Comparison of ENCODE assay signal across 15 cellular contexts in genomic region chr12:42593781-42594322, GRCh38. TPM values are rescaled to one million over a fixed set of nuclear protein-coding genes. Genes with fewer than 3 reads are reported as not detected.
DNase-seq lines count a peak whose midpoint lies in the region; ATAC-seq and TF ChIP-seq lines count a peak whose summit lies in the region.
"Had no signal": no experiment of that assay in that cellular context is flagged by ENCODE, and none has a peak within 500 bp of the region (broad histone marks: within the 10 kb centered on the region; RNA-seq: fewer than 3 reads in every experiment).

No MANE protein-coding gene starts in this region.

- H3K27ac ChIP-seq in VCaP (peak overlapping the region; percentile 42), left lung (no peak overlapping the region)
- H3K27ac ChIP-seq: C4-2B, GM23248 had no signal

- peak; percentile 71 to 78 for DNase-seq in Caco-2
- DNase-seq in HT-29 (ENCODE audit: low spot score) = peak; percentile 26
- no peak for DNase-seq in left lung
- DNase-seq in activated T-cell treated with anti-CD3 and anti-CD28 coated beads, Interleukin-2, amount 50 U/mL, for 4 hours = no peak
- DNase-seq in activated T-helper 2 cell treated with anti-CD3 and anti-CD28 coated beads, Interferon-gamma antibody, Interleukin-2, Interleukin-4, amounts not matched to agents 10 μg/mL and 5 μg/mL and 100 μg/mL, durations not matched to agents 14 hours and 24 hours and 36 hours (ENCODE audit: low spot score) = no peak
- DNase-seq: BE2C; CD4-positive, alpha-beta memory T cell; DMS153; GM23248 had no signal

- BruUV-seq in Caco-2 (replicated peaks; lab: Mats Ljungman, UMichigan) = no TSS peak

- TF ChIP-seq CTCF in Caco-2 (IDR thresholded peaks at IDR 0.05; ENCODE audit: insufficient read depth in 1 of 2, low read depth in 1 of 2, low read length in 1 of 2, severe bottlenecking in 1 of 2, unreplicated experiment in 1 of 2) (no peak), VCaP (conservative IDR thresholded peaks at IDR 0.05) (no peak), left lung (IDR thresholded peaks at IDR 0.05) (no peak)

- no peaks in the 10 kb centered on the region for H3K9me3 ChIP-seq in Caco-2
- no peaks in the 10 kb centered on the region for H3K9me3 ChIP-seq in left lung
- H3K9me3 ChIP-seq: BE2C had no signal

- no peaks in the 10 kb centered on the region for H3K9me3 Mint-ChIP-seq in Caco-2 (ENCODE audit: unreplicated experiment)
- no peaks in the 10 kb centered on the region for H3K9me3 Mint-ChIP-seq in activated T-cell treated with anti-CD3 and anti-CD28 coated beads, Interleukin-2, amount 50 U/mL, for 4 hours
- H3K9me3 Mint-ChIP-seq in activated T-helper 2 cell treated with anti-CD3 and anti-CD28 coated beads, Interferon-gamma antibody, Interleukin-2, Interleukin-4, amounts not matched to agents 10 μg/mL and 5 μg/mL and 100 μg/mL, durations not matched to agents 14 hours and 24 hours and 36 hours = no peaks in the 10 kb centered on the region

- H3K27ac Mint-ChIP-seq in Caco-2 (ENCODE audit: unreplicated experiment) = no peak overlapping the region
- no peak overlapping the region for H3K27ac Mint-ChIP-seq in activated T-helper 2 cell treated with anti-CD3 and anti-CD28 coated beads, Interferon-gamma antibody, Interleukin-2, Interleukin-4, amounts not matched to agents 10 μg/mL and 5 μg/mL and 100 μg/mL, durations not matched to agents 14 hours and 24 hours and 36 hours
- H3K27ac Mint-ChIP-seq: CD4-positive, alpha-beta memory T cell; IgD-negative memory B cell had no signal

- no peak overlapping the region for H3K4me3 ChIP-seq in Caco-2 (ENCODE audit: low read depth, low read length)
- H3K4me3 ChIP-seq in left lung = no peak overlapping the region
- H3K4me3 ChIP-seq: GM23248 had no signal

- peaks cover 19% of the 10 kb centered on the region for H3K4me1 Mint-ChIP-seq in Caco-2 (ENCODE audit: low read depth, unreplicated experiment)
- H3K4me1 Mint-ChIP-seq in activated T-cell treated with anti-CD3 and anti-CD28 coated beads, Interleukin-2, amount 50 U/mL, for 4 hours (ENCODE audit: low read depth) = peaks cover 11% of the 10 kb centered on the region
- H3K4me1 Mint-ChIP-seq in activated T-helper 2 cell treated with anti-CD3 and anti-CD28 coated beads, Interferon-gamma antibody, Interleukin-2, Interleukin-4, amounts not matched to agents 10 μg/mL and 5 μg/mL and 100 μg/mL, durations not matched to agents 14 hours and 24 hours and 36 hours (ENCODE audit: low read depth) = peaks cover 6% of the 10 kb centered on the region

- H3K27me3 ChIP-seq in Caco-2 (replicated peaks; ENCODE audit: control insufficient read depth, insufficient read depth, low read length) (peaks cover 9% of the 10 kb centered on the region), left lung (peaks cover 0 to 43% of the 10 kb centered on the region in 2 donors)
- H3K27me3 ChIP-seq: BE2C had no signal

- H3K27me3 Mint-ChIP-seq in Caco-2 (ENCODE audit: insufficient read depth, unreplicated experiment) = peaks cover 12% of the 10 kb centered on the region
- H3K27me3 Mint-ChIP-seq in activated T-cell treated with anti-CD3 and anti-CD28 coated beads, Interleukin-2, amount 50 U/mL, for 4 hours (ENCODE audit: low read depth) = peaks cover 54% of the 10 kb centered on the region
- H3K27me3 Mint-ChIP-seq in activated T-helper 2 cell treated with anti-CD3 and anti-CD28 coated beads, Interferon-gamma antibody, Interleukin-2, Interleukin-4, amounts not matched to agents 10 μg/mL and 5 μg/mL and 100 μg/mL, durations not matched to agents 14 hours and 24 hours and 36 hours (ENCODE audit: low read depth) = peaks cover 36% of the 10 kb centered on the region

- H3K36me3 Mint-ChIP-seq in Caco-2 (ENCODE audit: insufficient read depth, unreplicated experiment) = no peaks in the 10 kb centered on the region
- H3K36me3 Mint-ChIP-seq in activated T-cell treated with anti-CD3 and anti-CD28 coated beads, Interleukin-2, amount 50 U/mL, for 4 hours (ENCODE audit: insufficient read depth) = no peaks in the 10 kb centered on the region
- H3K36me3 Mint-ChIP-seq in activated T-helper 2 cell treated with anti-CD3 and anti-CD28 coated beads, Interferon-gamma antibody, Interleukin-2, Interleukin-4, amounts not matched to agents 10 μg/mL and 5 μg/mL and 100 μg/mL, durations not matched to agents 14 hours and 24 hours and 36 hours (ENCODE audit: low read depth) = no peaks in the 10 kb centered on the region
- H3K36me3 Mint-ChIP-seq: CD4-positive, alpha-beta memory T cell had no signal

- H3K4me1 ChIP-seq in Caco-2 = peaks cover 11% of the 10 kb centered on the region
- peaks cover 0 to 12% of the 10 kb centered on the region in 2 donors for H3K4me1 ChIP-seq in left lung

- POLR2A ChIA-PET in Caco-2 (lab: Charles Lee) = interaction anchor here (0.6 kb wide), 1 partner anchor 110 kb away, joined by 12 read pairs; no protein-coding TSS in a partner anchor

- intact Hi-C loops in Caco-2 (cut with micrococcal nuclease; ENCODE audit: unreplicated experiment) (loop anchor here (1.0 to 10.0 kb wide), 4 partner anchors 161 to 501 kb away; no protein-coding TSS in a partner anchor), left lung (cut with DNase I) (no loop called here)
- intact Hi-C loops in activated T-helper 2 cell treated with anti-CD3 and anti-CD28 coated beads, Interferon-gamma antibody, Interleukin-2, Interleukin-4, amounts not matched to agents 10 μg/mL and 5 μg/mL and 100 μg/mL, durations not matched to agents 14 hours and 24 hours and 36 hours (cut with micrococcal nuclease) = loop anchor here (5.0 kb wide), 1 partner anchor 112 kb away; no protein-coding TSS in a partner anchor

- ATAC-seq in left lung = peak; percentile 15
- ATAC-seq in GM18502 (IDR thresholded peaks at IDR 0.05; ENCODE audit: poor library complexity, unreplicated experiment) = no peak
- ATAC-seq in GM18873 (IDR thresholded peaks at IDR 0.05; ENCODE audit: low FRiP score, unreplicated experiment) = no peak
- no peak for ATAC-seq in activated T-cell treated with anti-CD3 and anti-CD28 coated beads, Interleukin-2, amount 50 U/mL, for 4 hours
- ATAC-seq: HCT116 had no signal

- CTCF ChIA-PET in Caco-2 (lab: Charles Lee) = no interaction called here

- H3K36me3 ChIP-seq in Caco-2 (ENCODE audit: control insufficient read depth, insufficient read depth, low read length) = no peaks in the 10 kb centered on the region
- H3K36me3 ChIP-seq in left lung = no peaks in the 10 kb centered on the region

- no peak overlapping the region for H3K4me3 Mint-ChIP-seq in Caco-2 (ENCODE audit: unreplicated experiment)
- H3K4me3 Mint-ChIP-seq in activated T-cell treated with anti-CD3 and anti-CD28 coated beads, Interleukin-2, amount 50 U/mL, for 4 hours = no peak overlapping the region
- no peak overlapping the region for H3K4me3 Mint-ChIP-seq in activated T-helper 2 cell treated with anti-CD3 and anti-CD28 coated beads, Interferon-gamma antibody, Interleukin-2, Interleukin-4, amounts not matched to agents 10 μg/mL and 5 μg/mL and 100 μg/mL, durations not matched to agents 14 hours and 24 hours and 36 hours (ENCODE audit: low read depth)
- H3K4me3 Mint-ChIP-seq: CD4-positive, alpha-beta memory T cell had no signal

RNA-seq across cellular contexts. Expression of gene PRICKLE1, which starts 4.3 kb away (rescaled TPM):
- total RNA-seq in Caco-2 (2022) (3.8 and 4.5 TPM in 2 replicates), left lung (10 to 100 TPM; 17.4 to 29.6 TPM)
- 0.76 and 1.6 TPM in 2 replicates for total RNA-seq in HT-29 (2014; rRNA removed; shearing (Covaris generic))
- total RNA-seq in activated T-cell treated with anti-CD3 and anti-CD28 coated beads, Interleukin-2, amount 50 U/mL, for 4 hours = not detected
- total RNA-seq in activated T-helper 2 cell treated with anti-CD3 and anti-CD28 coated beads, Interferon-gamma antibody, Interleukin-2, Interleukin-4, amounts not matched to agents 10 μg/mL and 5 μg/mL and 100 μg/mL, durations not matched to agents 14 hours and 24 hours and 36 hours = 0.05 TPM in 1 of 2 replicates, not detected in the other
- total RNA-seq: CD4-positive, alpha-beta memory T cell had no signal

Comparison
In these comparisons a context has a peak if more than half of its experiments do, and no peak if none do; other contexts are left out.
1. DNase-seq: peak in Caco-2 (2 of 2) and HT-29 (single experiment); none in left lung (0 of 2), activated T-cell treated with anti-CD3 and anti-CD28 coated beads, Interleukin-2, amount 50 U/mL, for 4 hours (single experiment) and activated T-helper 2 cell treated with anti-CD3 and anti-CD28 coated beads, Interferon-gamma antibody, Interleukin-2, Interleukin-4, amounts not matched to agents 10 μg/mL and 5 μg/mL and 100 μg/mL, durations not matched to agents 14 hours and 24 hours and 36 hours (single experiment).
2. intact Hi-C loops: an anchor here in Caco-2 (1.0 to 10.0 kb wide) and activated T-helper 2 cell treated with anti-CD3 and anti-CD28 coated beads, Interferon-gamma antibody, Interleukin-2, Interleukin-4, amounts not matched to agents 10 μg/mL and 5 μg/mL and 100 μg/mL, durations not matched to agents 14 hours and 24 hours and 36 hours (5.0 kb wide); none called in left lung.